23 cellular contexts compared by ENCODE assay signal in the genomic region with DNA sequence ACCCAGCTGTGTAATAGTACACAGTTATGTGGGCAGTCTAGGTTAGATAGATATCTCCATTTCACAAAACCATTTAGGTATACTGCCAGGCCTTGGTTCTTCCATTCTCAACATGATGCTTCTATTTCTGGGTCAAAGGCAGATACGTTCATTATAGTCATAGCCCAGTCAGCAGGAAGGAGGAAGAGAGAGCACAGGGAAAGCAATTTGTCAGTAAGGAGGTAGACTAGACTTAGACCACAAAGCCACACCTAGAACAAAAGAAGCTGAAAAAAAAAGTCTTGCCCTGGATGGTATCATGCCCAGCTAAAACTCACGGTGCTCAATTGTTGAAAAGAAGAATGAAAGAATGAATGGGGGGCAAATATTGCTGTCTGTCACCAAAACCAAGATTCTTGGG. TPM values are rescaled to one million over a fixed set of nuclear protein-coding genes. Genes with fewer than 3 reads are reported as not detected.
A peak's percentile ranks its signal among the peaks of the same experiment; 100 is the strongest.
DNase-seq lines count a peak whose midpoint lies in the region; ATAC-seq, FAIRE-seq and TF ChIP-seq lines count a peak whose summit lies in the region.
"Had no signal": no experiment of that assay in that cellular context is flagged by ENCODE, and none has a peak within 500 bp of the region (broad histone marks: within the 10 kb centered on the region; RNA-seq: fewer than 3 reads in every experiment).

No MANE protein-coding gene starts in this region.

- H3K4me1 ChIP-seq in Loucy (ENCODE audit: insufficient read depth, low read length, poor library complexity, severe bottlenecking) = peaks cover 32% of the 10 kb centered on the region
- peaks cover 0 to 17% (median 2%) of the 10 kb centered on the region in 4 donors for H3K4me1 ChIP-seq in tibial nerve

- H3F3A ChIP-seq in Loucy (ENCODE audit: low read depth) (no peaks in the 10 kb centered on the region), neural cell (ENCODE audit: insufficient read depth, low read length, poor library complexity, severe bottlenecking) (no peaks in the 10 kb centered on the region)

- DNase-seq in activated T-cell treated with anti-CD3 and anti-CD28 coated beads, Interleukin-2, amount 50 U/mL, for 72 hours = no peak
- no peak for DNase-seq in activated T-cell treated with anti-CD3 and anti-CD28 coated beads, Interleukin-2, amount 50 U/mL, for 4 hours
- DNase-seq in bronchial epithelial cell (ENCODE audit: low read depth) (peak; percentile 55), NCI-H2171 (lab: John Stamatoyannopoulos, UW) (no peak), tibial nerve (ENCODE audit: low spot score in 2 of 2) (no peak), SHP77 (lab: John Stamatoyannopoulos, UW) (no peak)
- DNase-seq: Calu3, DMS79 treated with DMSO at 0.1 percent for 48 hours, GM23248, HCEC 1CT, IMR-90, MV-4-11, NCI-H1105, NCI-H1436 treated with DMSO at 0.1 percent for 48 hours, NCI-H1930, NCI-H2107, NCI-H446 treated with DMSO at 0.1 percent for 48 hours, NCI-H526, NCI-H82, Right ventricle myocardium superior, RPMI8226 had no signal

- TF ChIP-seq EP300 in neural cell (conservative IDR thresholded peaks at IDR 0.05; ENCODE audit: poor library complexity, severe bottlenecking) (no peak), tibial nerve (IDR thresholded peaks at IDR 0.05) (no peak)

- no peaks in the 10 kb centered on the region for H3K9me3 Mint-ChIP-seq in activated T-cell treated with anti-CD3 and anti-CD28 coated beads, Interleukin-2, amount 50 U/mL, for 72 hours
- H3K9me3 Mint-ChIP-seq in activated T-cell treated with anti-CD3 and anti-CD28 coated beads, Interleukin-2, amount 50 U/mL, for 4 hours = no peaks in the 10 kb centered on the region

- H3K79me2 ChIP-seq in Loucy (ENCODE audit: insufficient read depth, low read length) = no peaks in the 10 kb centered on the region
- H3K79me2 ChIP-seq in neural cell (replicated peaks; ENCODE audit: insufficient read depth, low read length) = peaks cover 9% of the 10 kb centered on the region

- H3K4me2 ChIP-seq in Loucy (ENCODE audit: low read depth, low read length, poor library complexity, severe bottlenecking) (peak overlapping the region; percentile 41), neural cell (ENCODE audit: low read length) (no peak overlapping the region)

- no peak overlapping the region for H3K9ac ChIP-seq in Loucy (ENCODE audit: low read depth, low read length, poor library complexity, severe bottlenecking)
- no peak overlapping the region for H3K9ac ChIP-seq in neural cell (ENCODE audit: low read length)
- H3K9ac ChIP-seq: GM23248 had no signal

- H2AFZ ChIP-seq in Loucy (ENCODE audit: low read length) = no peak overlapping the region
- no peak overlapping the region for H2AFZ ChIP-seq in neural cell (ENCODE audit: low read depth, low read length)
- H2AFZ ChIP-seq: GM23248 had no signal

- H3K9me3 ChIP-seq in Loucy (ENCODE audit: insufficient read depth, low read depth, low read length) (no peaks in the 10 kb centered on the region), neural cell (ENCODE audit: low read length) (no peaks in the 10 kb centered on the region), tibial nerve (no peaks in the 10 kb centered on the region)

- TF ChIP-seq CTCF in Loucy (conservative IDR thresholded peaks at IDR 0.05; ENCODE audit: low read length) (no peak), bronchial epithelial cell (IDR thresholded peaks at IDR 0.05; ENCODE audit: insufficient read depth, low read length, severe bottlenecking) (no peak), neural cell (IDR thresholded peaks at IDR 0.05; ENCODE audit: poor library complexity, severe bottlenecking) (no peak), tibial nerve (IDR thresholded peaks at IDR 0.05) (no peak)

- no peak for TF ChIP-seq RAD21 in neural cell (conservative IDR thresholded peaks at IDR 0.05)

- no peak overlapping the region for H3K27ac Mint-ChIP-seq in activated T-cell treated with anti-CD3 and anti-CD28 coated beads, Interleukin-2, amount 50 U/mL, for 72 hours

- H3K9me2 ChIP-seq in Loucy (replicated peaks; ENCODE audit: low read depth, low read length) (no peaks in the 10 kb centered on the region), neural cell (ENCODE audit: insufficient read depth, low read length) (no peaks in the 10 kb centered on the region)

- H3K27me3 Mint-ChIP-seq in activated T-cell treated with anti-CD3 and anti-CD28 coated beads, Interleukin-2, amount 50 U/mL, for 72 hours (ENCODE audit: low read depth) = no peaks in the 10 kb centered on the region
- no peaks in the 10 kb centered on the region for H3K27me3 Mint-ChIP-seq in activated T-cell treated with anti-CD3 and anti-CD28 coated beads, Interleukin-2, amount 50 U/mL, for 4 hours (ENCODE audit: low read depth)

- H3K4me3 ChIP-seq in Loucy (ENCODE audit: low read length, poor library complexity, severe bottlenecking) (peak overlapping the region; percentile 3), bronchial epithelial cell (ENCODE audit: low read depth, low read length) (no peak overlapping the region), neural cell (ENCODE audit: low read length) (no peak overlapping the region), tibial nerve (no peak overlapping the region)
- H3K4me3 ChIP-seq: GM23248 had no signal

- H3K36me3 ChIP-seq in Loucy (ENCODE audit: insufficient read depth, low read length) (0 out of 2 replicates have a peak, but pooled peaks cover 4% of the 10 kb centered on the region), bronchial epithelial cell (ENCODE audit: control insufficient read depth, insufficient read depth, low read length) (peaks cover 4% of the 10 kb centered on the region), neural cell (ENCODE audit: insufficient read depth, low read length) (peaks cover 8% of the 10 kb centered on the region), tibial nerve (peaks cover 0 to 77% (median 2%) of the 10 kb centered on the region in 3 donors)

- peak; percentile 26 to 36 for ATAC-seq in activated T-cell treated with anti-CD3 and anti-CD28 coated beads, Interleukin-2, amount 50 U/mL, for 72 hours (replicated peaks in 1 of 2)
- ATAC-seq in activated T-cell treated with anti-CD3 and anti-CD28 coated beads, Interleukin-2, amount 50 U/mL, for 4 hours = no peak

- H4K20me1 ChIP-seq in Loucy (ENCODE audit: insufficient read depth, low read length, poor library complexity, severe bottlenecking) (no peaks in the 10 kb centered on the region), neural cell (ENCODE audit: insufficient read depth) (no peaks in the 10 kb centered on the region)

- H3K36me3 Mint-ChIP-seq in activated T-cell treated with anti-CD3 and anti-CD28 coated beads, Interleukin-2, amount 50 U/mL, for 72 hours (ENCODE audit: insufficient read depth in 2 of 2) = peaks cover 0 to 3% of the 10 kb centered on the region in 2 donors
- H3K36me3 Mint-ChIP-seq in activated T-cell treated with anti-CD3 and anti-CD28 coated beads, Interleukin-2, amount 50 U/mL, for 4 hours (ENCODE audit: insufficient read depth) = peaks cover 13% of the 10 kb centered on the region

- H3K27me3 ChIP-seq in Loucy (ENCODE audit: insufficient read depth, low read length, poor library complexity, severe bottlenecking) (no peaks in the 10 kb centered on the region), bronchial epithelial cell (ENCODE audit: control insufficient read depth, insufficient read depth, low read length) (no peaks in the 10 kb centered on the region), neural cell (ENCODE audit: insufficient read depth, low read depth, low read length) (no peaks in the 10 kb centered on the region), tibial nerve (no peaks in the 10 kb centered on the region)

- peak overlapping the region; percentile 8 for H3K27ac ChIP-seq in neural cell (ENCODE audit: low read length)
- no peak overlapping the region for H3K27ac ChIP-seq in tibial nerve
- H3K27ac ChIP-seq: GM23248 had no signal

- peaks cover 9% of the 10 kb centered on the region for H3K4me1 Mint-ChIP-seq in activated T-cell treated with anti-CD3 and anti-CD28 coated beads, Interleukin-2, amount 50 U/mL, for 72 hours (ENCODE audit: low read depth)
- H3K4me1 Mint-ChIP-seq in activated T-cell treated with anti-CD3 and anti-CD28 coated beads, Interleukin-2, amount 50 U/mL, for 4 hours (ENCODE audit: low read depth) = peaks cover 4% of the 10 kb centered on the region

- no peak for FAIRE-seq in bronchial epithelial cell (lab: Jason Lieb, UNC)

- no peak overlapping the region for H3K4me3 Mint-ChIP-seq in activated T-cell treated with anti-CD3 and anti-CD28 coated beads, Interleukin-2, amount 50 U/mL, for 72 hours
- no peak overlapping the region for H3K4me3 Mint-ChIP-seq in activated T-cell treated with anti-CD3 and anti-CD28 coated beads, Interleukin-2, amount 50 U/mL, for 4 hours

- WGBS in tibial nerve, 2 donors = 79 to 83% methylated on average over 2 of the region's 2 CpGs

- no peak for TF ChIP-seq POLR2A in tibial nerve (IDR thresholded peaks at IDR 0.05)

RNA-seq across cellular contexts. Expression of a gene that starts 7.6 kb away (rescaled TPM):
- total RNA-seq in activated T-cell treated with anti-CD3 and anti-CD28 coated beads, Interleukin-2, amount 50 U/mL, for 72 hours = 10 to 100 TPM; 12.2 to 15.5 TPM
- total RNA-seq in activated T-cell treated with anti-CD3 and anti-CD28 coated beads, Interleukin-2, amount 50 U/mL, for 4 hours = 10 to 100 TPM; 10.2 to 11.1 (median 10.4) TPM
- total RNA-seq in bronchial epithelial cell = 20.5 and 21.9 TPM in 2 replicates
- 11.3 and 12.3 TPM in 2 replicates for polyA plus RNA-seq in neural cell
- 29.9 and 34.7 TPM in 2 replicates for polyA minus RNA-seq in neural cell
- 10 to 100 TPM; 28.0 to 42.6 (median 35.6) TPM for total RNA-seq in tibial nerve

RNA-seq across cellular contexts. Expression of a gene that starts 7.8 kb away (rescaled TPM):
- 10 to 100 TPM; 11.5 to 13.2 TPM for total RNA-seq in activated T-cell treated with anti-CD3 and anti-CD28 coated beads, Interleukin-2, amount 50 U/mL, for 72 hours
- total RNA-seq in activated T-cell treated with anti-CD3 and anti-CD28 coated beads, Interleukin-2, amount 50 U/mL, for 4 hours = 10 to 100 TPM; 14.5 to 16.5 (median 14.8) TPM
- total RNA-seq in bronchial epithelial cell = 6.6 and 12.2 TPM in 2 replicates
- polyA plus RNA-seq in neural cell = 27.6 and 30.6 TPM in 2 replicates
- polyA minus RNA-seq in neural cell = 39.2 and 47.5 TPM in 2 replicates
- 10 to 100 TPM; 10.9 to 16.0 (median 13.4) TPM for total RNA-seq in tibial nerve

Comparison
In these comparisons a context has a peak if more than half of its experiments do, and no peak if none do; other contexts are left out.
1. ATAC-seq: peak in activated T-cell treated with anti-CD3 and anti-CD28 coated beads, Interleukin-2, amount 50 U/mL, for 72 hours (2 of 2); none in activated T-cell treated with anti-CD3 and anti-CD28 coated beads, Interleukin-2, amount 50 U/mL, for 4 hours (0 of 2).